In genomic region chr21:42331660-42332059, GRCh38 we compare ENCODE assay signal across 35 cellular contexts. TPM values are rescaled to one million over a fixed set of nuclear protein-coding genes. Genes with fewer than 3 reads are reported as not detected.
"Had no signal": no experiment of that assay in that cellular context is flagged by ENCODE, and none has a peak within 500 bp of the region (broad histone marks: within the 10 kb centered on the region; RNA-seq: fewer than 3 reads in every experiment).

No MANE protein-coding gene starts in this region.

- H3K27ac Mint-ChIP-seq: activated CD4-positive, alpha-beta memory T cell treated with anti-CD3 and anti-CD28 coated beads for 36 hours; activated CD4-positive, alpha-beta T cell treated with anti-CD3 and anti-CD28 coated beads for 36 hours; activated CD8-positive, alpha-beta memory T cell treated with anti-CD3 and anti-CD28 coated beads, Interleukin-2, amount 10 ng/mL, durations not matched to agents 7 days and 5 days; activated naive CD4-positive, alpha-beta T cell treated with anti-CD3 and anti-CD28 coated beads, Interleukin-2, amount 10 ng/mL, durations not matched to agents 7 days and 5 days; activated naive CD8-positive, alpha-beta T cell; activated naive CD8-positive, alpha-beta T cell treated with anti-CD3 and anti-CD28 coated beads, Interleukin-2, amount 50 U/mL, for 24 hours; T-helper 1 cell treated with Interleukin-12 subunit alpha and Interleukin-12 subunit beta and Interleukin-4 antibody, amounts not matched to agents 30 μg/mL and 1 μg/mL, for 36 hours; T-helper 2 cell treated with Interferon-gamma antibody and Interleukin-4, amounts not matched to agents 5 μg/mL and 100 μg/mL, for 36 hours; WTC11 had no signal

- H3K36me3 Mint-ChIP-seq: activated naive CD4-positive, alpha-beta T cell treated with anti-CD3 and anti-CD28 coated beads, Interleukin-2, amount 10 ng/mL, durations not matched to agents 7 days and 5 days; activated naive CD8-positive, alpha-beta T cell; brain had no signal

- H3K27ac ChIP-seq: SJSA1 had no signal

- H3K4me3 ChIP-seq: SJSA1 had no signal

- H3K9me3 ChIP-seq: SJSA1, SK-N-SH had no signal

- H3K4me2 ChIP-seq: SK-N-SH had no signal

- H3K4me3 Mint-ChIP-seq: activated CD4-positive, alpha-beta memory T cell treated with anti-CD3 and anti-CD28 coated beads for 36 hours; activated CD4-positive, alpha-beta T cell treated with anti-CD3 and anti-CD28 coated beads for 36 hours; activated CD8-positive, alpha-beta memory T cell treated with anti-CD3 and anti-CD28 coated beads, Interleukin-2, amount 10 ng/mL, durations not matched to agents 7 days and 5 days; activated naive CD4-positive, alpha-beta T cell treated with anti-CD3 and anti-CD28 coated beads, Interleukin-2, amount 10 ng/mL, durations not matched to agents 7 days and 5 days; activated naive CD8-positive, alpha-beta T cell; activated naive CD8-positive, alpha-beta T cell treated with anti-CD3 and anti-CD28 coated beads, Interleukin-2, amount 50 U/mL, for 24 hours; brain; T-helper 1 cell treated with Interleukin-12 subunit alpha and Interleukin-12 subunit beta and Interleukin-4 antibody, amounts not matched to agents 30 μg/mL and 1 μg/mL, for 36 hours; T-helper 2 cell treated with Interferon-gamma antibody and Interleukin-4, amounts not matched to agents 5 μg/mL and 100 μg/mL, for 36 hours; WTC11 had no signal

- H3K36me3 ChIP-seq: SJSA1 had no signal

- H3K4me1 Mint-ChIP-seq: activated CD4-positive, alpha-beta T cell treated with anti-CD3 and anti-CD28 coated beads for 36 hours; activated naive CD4-positive, alpha-beta T cell treated with anti-CD3 and anti-CD28 coated beads, Interleukin-2, amount 10 ng/mL, durations not matched to agents 7 days and 5 days; activated naive CD8-positive, alpha-beta T cell treated with anti-CD3 and anti-CD28 coated beads, Interleukin-2, amount 50 U/mL, for 24 hours had no signal

- H3K27me3 Mint-ChIP-seq: activated naive CD8-positive, alpha-beta T cell had no signal

- ATAC-seq: activated CD4-positive, alpha-beta T cell treated with anti-CD3 and anti-CD28 coated beads for 36 hours; activated CD4-positive, CD25-positive, alpha-beta regulatory T cell treated with anti-CD3 and anti-CD28 coated beads, Interleukin-2, amount 50 U/mL, for 24 hours; activated CD8-positive, alpha-beta memory T cell treated with anti-CD3 and anti-CD28 coated beads, Interleukin-2, amount 10 ng/mL, durations not matched to agents 7 days and 5 days; activated naive CD8-positive, alpha-beta T cell treated with anti-CD3 and anti-CD28 coated beads, Interleukin-2, amount 50 U/mL, for 24 hours; Panc1; WTC11 had no signal

- H3K9me2 ChIP-seq: SK-N-SH had no signal

- DNase-seq: activated CD4-positive, alpha-beta memory T cell treated with anti-CD3 and anti-CD28 coated beads for 36 hours; activated CD4-positive, alpha-beta T cell treated with anti-CD3 and anti-CD28 coated beads for 36 hours; activated CD4-positive, alpha-beta T cell treated with anti-CD3 and anti-CD28 coated beads, Interleukin-2, amount 50 U/mL, for 1 hour; activated CD8-positive, alpha-beta memory T cell treated with anti-CD3 and anti-CD28 coated beads for 24 hours; activated CD8-positive, alpha-beta memory T cell treated with anti-CD3 and anti-CD28 coated beads, Interleukin-2, amount 50 U/mL, for 48 hours; activated effector memory CD4-positive, alpha-beta T cell treated with Interleukin-2 at 50 U/mL for 16 hours; activated naive CD4-positive, alpha-beta T cell treated with anti-CD3 and anti-CD28 coated beads, Interleukin-2, amount 10 ng/mL, durations not matched to agents 7 days and 5 days; activated naive CD8-positive, alpha-beta T cell treated with anti-CD3 and anti-CD28 coated beads, Interleukin-2, amount 50 U/mL, for 24 hours; anterior cingulate cortex; caudate nucleus; cerebellar nuclear complex; Karpas-422; NCI-H1048; NCI-H1105 treated with DMSO at 0.1 percent for 48 hours; NCI-H1436; NCI-H1694; NCI-H1930; NCI-H2081 treated with DMSO at 0.1 percent for 48 hours; NCI-H226; NCI-H446 treated with DMSO at 0.1 percent for 48 hours; NCI-H524; RPMI8226; SHP77 treated with DMSO at 0.1 percent for 48 hours; SK-N-SH had no signal

RNA-seq across cellular contexts. Expression of gene TFF3, which starts 16.5 kb away (rescaled TPM):
- total RNA-seq: activated CD4-positive, alpha-beta memory T cell treated with anti-CD3 and anti-CD28 coated beads for 36 hours; activated CD4-positive, alpha-beta T cell treated with anti-CD3 and anti-CD28 coated beads for 36 hours; activated CD8-positive, alpha-beta memory T cell treated with anti-CD3 and anti-CD28 coated beads, Interleukin-2, amount 10 ng/mL, durations not matched to agents 7 days and 5 days; MCF 10A; SJSA1 had no signal
- polyA plus RNA-seq: SK-N-SH had no signal

RNA-seq across cellular contexts. Expression of gene TFF2, which starts 19.1 kb away (rescaled TPM):
- total RNA-seq: activated CD4-positive, alpha-beta memory T cell treated with anti-CD3 and anti-CD28 coated beads for 36 hours; activated CD4-positive, alpha-beta T cell treated with anti-CD3 and anti-CD28 coated beads for 36 hours; activated CD8-positive, alpha-beta memory T cell treated with anti-CD3 and anti-CD28 coated beads, Interleukin-2, amount 10 ng/mL, durations not matched to agents 7 days and 5 days; bronchial epithelial cell; MCF 10A; SJSA1 had no signal
- polyA plus RNA-seq: SK-N-SH had no signal

RNA-seq across cellular contexts. Expression of gene TFF1, which starts 34.7 kb away (rescaled TPM):
- total RNA-seq: activated CD4-positive, alpha-beta memory T cell treated with anti-CD3 and anti-CD28 coated beads for 36 hours; activated CD4-positive, alpha-beta T cell treated with anti-CD3 and anti-CD28 coated beads for 36 hours; activated CD8-positive, alpha-beta memory T cell treated with anti-CD3 and anti-CD28 coated beads, Interleukin-2, amount 10 ng/mL, durations not matched to agents 7 days and 5 days; bronchial epithelial cell; MCF 10A; SJSA1 had no signal
- polyA plus RNA-seq: SK-N-SH had no signal
